ENCODE assay signal across 1 cellular context in the genomic region with DNA sequence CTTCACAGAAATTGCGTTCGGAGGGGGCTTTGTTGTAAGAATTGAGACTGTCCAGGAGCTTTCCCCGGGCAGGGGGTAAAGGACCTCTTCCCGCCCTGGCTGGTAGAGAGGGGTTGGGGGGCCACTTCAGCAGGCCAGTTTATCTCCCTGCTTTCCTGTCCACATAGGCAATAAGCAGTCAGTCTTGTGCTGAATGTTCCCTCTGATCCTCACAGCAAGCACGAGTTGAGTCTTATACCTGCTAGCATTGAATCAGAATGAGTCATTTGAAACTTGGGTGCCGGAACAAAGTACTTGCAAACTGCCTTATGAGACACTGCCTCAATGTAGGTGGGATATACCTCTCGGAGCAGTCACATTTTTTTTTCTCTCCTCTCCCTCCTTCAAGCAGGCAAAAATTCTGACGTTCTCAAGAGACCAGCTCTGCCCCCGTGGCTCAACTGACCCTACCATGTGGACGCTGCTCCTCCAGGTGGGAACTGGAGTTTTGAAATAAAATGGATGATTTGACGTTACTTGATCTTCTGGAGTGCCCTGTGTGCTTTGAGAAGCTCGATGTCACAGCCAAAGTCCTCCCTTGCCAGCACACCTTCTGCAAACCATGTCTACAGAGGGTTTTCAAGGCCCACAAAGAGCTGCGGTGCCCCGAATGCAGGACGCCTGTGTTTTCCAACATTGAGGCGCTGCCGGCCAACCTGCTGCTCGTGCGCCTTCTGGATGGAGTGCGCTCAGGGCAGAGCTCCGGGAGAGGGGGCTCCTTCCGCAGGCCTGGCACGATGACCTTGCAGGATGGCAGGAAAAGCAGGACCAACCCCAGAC.
TF ChIP-seq lines count a peak whose summit lies in the region.

No MANE protein-coding gene starts in this region.

TF ChIP-seq in HCT116, 20 proteins besides CTCF, POLR2A, EP300 and RAD21:
- TF ChIP-seq JUND (IDR thresholded peaks at IDR 0.05) (no peak), ZFX (IDR thresholded peaks at IDR 0.05) (no peak), POLR2AphosphoS5 (IDR thresholded peaks at IDR 0.05; ENCODE audit: low read depth, low read length) (peak; percentile 74), CBX3 (IDR thresholded peaks at IDR 0.05; ENCODE audit: low read depth) (no peak), ELF1 (IDR thresholded peaks at IDR 0.05; ENCODE audit: borderline replicate concordance, low read depth) (no peak), TCF7L2 (IDR thresholded peaks at IDR 0.05; ENCODE audit: borderline replicate concordance, extremely low read depth, insufficient read depth, insufficient read length) (peak; percentile 56), ZNF274 (IDR thresholded peaks at IDR 0.05; ENCODE audit: low read depth, low read length) (no peak), CEBPB (IDR thresholded peaks at IDR 0.05; ENCODE audit: low read depth) (no peak), EGR1 (IDR thresholded peaks at IDR 0.05; ENCODE audit: low read depth) (no peak)
- TF ChIP-seq, protein P1, sequence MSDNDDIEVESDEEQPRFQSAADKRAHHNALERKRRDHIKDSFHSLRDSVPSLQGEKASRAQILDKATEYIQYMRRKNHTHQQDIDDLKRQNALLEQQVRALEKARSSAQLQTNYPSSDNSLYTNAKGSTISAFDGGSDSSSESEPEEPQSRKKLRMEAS (IDR thresholded peaks at IDR 0.05): no peak
